In genomic region chr3:5186854-5187151, GRCh38 we compare ENCODE assay signal across 8 cellular contexts. TPM values are rescaled to one million over a fixed set of nuclear protein-coding genes. Genes with fewer than 3 reads are reported as not detected.
DNase-seq lines count a peak whose midpoint lies in the region; ATAC-seq and TF ChIP-seq lines count a peak whose summit lies in the region.

No MANE protein-coding gene starts in this region.

- peaks cover 4% of the 10 kb centered on the region for H3K36me3 ChIP-seq in cardiac muscle cell
- H3K36me3 ChIP-seq in testis (ENCODE audit: low read depth, missing control alignments), result no peaks in the 10 kb centered on the region

- H3K27ac ChIP-seq in cardiac muscle cell (peak overlapping the region; percentile 47), testis (peak overlapping the region; percentile 45 to 96)

- H3K4me1 Mint-ChIP-seq in immature natural killer cell, result peaks cover 32 to 47% of the 10 kb centered on the region in 2 donors

- peaks cover 2 to 10% (median 9%) of the 10 kb centered on the region in 3 donors for H3K27me3 Mint-ChIP-seq in immature natural killer cell (ENCODE audit: low read depth in 3 of 3)

- no peak for ATAC-seq in left ventricle myocardium superior
- ATAC-seq in activated naive CD4-positive, alpha-beta T cell treated with anti-CD3 and anti-CD28 coated beads, Interleukin-2, amount 50 U/mL, for 72 hours, result no peak
- no peak for ATAC-seq in HG02798 (IDR thresholded peaks at IDR 0.05; ENCODE audit: poor library complexity, unreplicated experiment)

- H3K4me3 Mint-ChIP-seq in immature natural killer cell, result peak overlapping the region; percentile 96 to 99 (median 97)

- peaks cover 17% of the 10 kb centered on the region for H3K4me1 ChIP-seq in cardiac muscle cell (ENCODE audit: low read depth)
- peaks cover 10% of the 10 kb centered on the region for H3K4me1 ChIP-seq in testis

- WGBS in testis, 2 donors, result 4 to 5% methylated on average over 8 of the region's 8 CpGs

- TF ChIP-seq CTCF in cardiac muscle cell (IDR thresholded peaks at IDR 0.05; ENCODE audit: low read depth, low read length) (no peak), testis (IDR thresholded peaks at IDR 0.05) (no peak)

- H3K4me3 ChIP-seq in cardiac muscle cell (peak overlapping the region; percentile 92), testis (peak overlapping the region; percentile 95 to 99)

- peaks cover 26 to 37% of the 10 kb centered on the region in 2 donors for H3K36me3 Mint-ChIP-seq in activated naive CD4-positive, alpha-beta T cell treated with anti-CD3 and anti-CD28 coated beads, Interleukin-2, amount 50 U/mL, for 72 hours
- H3K36me3 Mint-ChIP-seq in immature natural killer cell, result peaks cover 0 to 5% (median 0%) of the 10 kb centered on the region in 3 donors

- H3K27ac Mint-ChIP-seq in activated naive CD4-positive, alpha-beta T cell treated with anti-CD3 and anti-CD28 coated beads, Interleukin-2, amount 50 U/mL, for 72 hours, result peak overlapping the region; percentile 99
- peak overlapping the region; percentile 82 to 99 (median 95) for H3K27ac Mint-ChIP-seq in immature natural killer cell

- intact Hi-C loops in left ventricle myocardium superior (cut with micrococcal nuclease), result no loop called here
- intact Hi-C loops in testis (cut with DNase I; ENCODE audit: low total_unique reads), result no loop called here

- no peak for TF ChIP-seq POLR2A in testis (IDR thresholded peaks at IDR 0.05)

- H3K9me3 Mint-ChIP-seq in activated naive CD4-positive, alpha-beta T cell treated with anti-CD3 and anti-CD28 coated beads, Interleukin-2, amount 50 U/mL, for 72 hours, result no peaks in the 10 kb centered on the region
- H3K9me3 Mint-ChIP-seq in immature natural killer cell, result no peaks in the 10 kb centered on the region

- H3K27me3 ChIP-seq in cardiac muscle cell, result peaks cover 4% of the 10 kb centered on the region
- H3K27me3 ChIP-seq in testis, result no peaks in the 10 kb centered on the region

- peak; percentile 25 to 62 for DNase-seq in cardiac muscle cell (ENCODE audit: low read depth in 1 of 2, low spot score in 1 of 2)
- no peak for DNase-seq in left ventricle myocardium superior
- DNase-seq in activated naive CD4-positive, alpha-beta T cell treated with anti-CD3 and anti-CD28 coated beads, Interleukin-2, amount 50 U/mL, for 72 hours (ENCODE audit: low spot score in 2 of 2), result no peak
- peak in 1 of 3 donors; percentile 19 for DNase-seq in immature natural killer cell
- DNase-seq in testis, result peak; percentile 29
- no peak for DNase-seq in activated CD8-positive, alpha-beta memory T cell treated with anti-CD3 and anti-CD28 coated beads for 24 hours
- DNase-seq in cortex of kidney (lab: John Stamatoyannopoulos, UW), result no peak

- H3K9me3 ChIP-seq in cardiac muscle cell (ENCODE audit: low read depth) (no peaks in the 10 kb centered on the region), testis (no peaks in the 10 kb centered on the region)

RNA-seq across cellular contexts. Expression of gene EDEM1, which starts 0.7 kb away (rescaled TPM):
- total RNA-seq in cardiac muscle cell (50.6 and 51.6 TPM in 2 replicates), left ventricle myocardium superior (6.1 TPM), testis (10 to 100 TPM; 30.3 to 33.5 TPM)
- polyA plus RNA-seq in cardiac muscle cell (4.5 and 5.0 TPM in 2 replicates), immature natural killer cell (10 to 100 TPM; 15.3 to 29.3 (median 24.0) TPM), testis (ENCODE audit: insufficient read depth, low read depth, low replicate concordance) (28.6 TPM)
- 100 to 1,000 TPM; 181 to 200 TPM for total RNA-seq in activated naive CD4-positive, alpha-beta T cell treated with anti-CD3 and anti-CD28 coated beads, Interleukin-2, amount 50 U/mL, for 72 hours

Comparison
In these comparisons a context has a peak if more than half of its experiments do, and no peak if none do; other contexts are left out.
1. DNase-seq: peak in cardiac muscle cell (2 of 2) and testis (single experiment); none in left ventricle myocardium superior (single experiment), activated naive CD4-positive, alpha-beta T cell treated with anti-CD3 and anti-CD28 coated beads, Interleukin-2, amount 50 U/mL, for 72 hours (0 of 2), activated CD8-positive, alpha-beta memory T cell treated with anti-CD3 and anti-CD28 coated beads for 24 hours (single experiment) and cortex of kidney (single experiment).